Comparison of ENCODE assay signal across 1 cellular context in the genomic region with DNA sequence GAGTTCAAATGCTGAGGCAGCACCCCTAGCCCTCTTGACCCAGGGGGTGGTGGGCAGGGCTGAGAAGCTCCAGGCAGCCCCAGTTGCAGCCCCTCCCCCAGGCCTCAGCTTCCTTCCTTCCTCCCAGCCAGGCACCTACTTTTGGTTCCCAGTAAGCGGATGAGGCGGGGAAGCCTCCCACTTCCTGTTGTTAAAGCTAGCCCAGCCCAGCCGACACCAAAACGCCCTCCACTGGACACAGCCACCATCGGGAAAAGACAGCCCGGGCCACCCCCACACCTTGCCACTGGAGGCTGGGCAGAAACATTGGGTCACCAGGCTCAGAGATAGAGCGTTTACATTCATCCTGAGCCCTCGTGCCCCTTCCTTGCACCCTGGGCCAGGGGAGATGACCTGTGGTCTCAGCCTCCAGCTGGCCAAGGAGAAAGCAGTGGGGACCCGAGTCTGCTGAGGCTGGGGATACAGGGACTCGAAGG.
A peak's percentile ranks its signal among the peaks of the same experiment; 100 is the strongest.
TF ChIP-seq lines count a peak whose summit lies in the region.

No MANE protein-coding gene starts in this region.

TF ChIP-seq in H1, 55 proteins besides CTCF, POLR2A, EP300 and RAD21:
- TF ChIP-seq GABPA (IDR thresholded peaks at IDR 0.05; ENCODE audit: borderline replicate concordance, insufficient read depth, low read length) (peak; percentile 79; the same call in 1 of the 2 replicates), SUZ12 (IDR thresholded peaks at IDR 0.05; ENCODE audit: low read length) (no peak), EGR1 (IDR thresholded peaks at IDR 0.05; ENCODE audit: borderline replicate concordance, low read depth, low read length) (peak; percentile 61; the same call in 1 of the 2 replicates)
